Comparison of ENCODE assay signal across 8 cellular contexts in the genomic region with DNA sequence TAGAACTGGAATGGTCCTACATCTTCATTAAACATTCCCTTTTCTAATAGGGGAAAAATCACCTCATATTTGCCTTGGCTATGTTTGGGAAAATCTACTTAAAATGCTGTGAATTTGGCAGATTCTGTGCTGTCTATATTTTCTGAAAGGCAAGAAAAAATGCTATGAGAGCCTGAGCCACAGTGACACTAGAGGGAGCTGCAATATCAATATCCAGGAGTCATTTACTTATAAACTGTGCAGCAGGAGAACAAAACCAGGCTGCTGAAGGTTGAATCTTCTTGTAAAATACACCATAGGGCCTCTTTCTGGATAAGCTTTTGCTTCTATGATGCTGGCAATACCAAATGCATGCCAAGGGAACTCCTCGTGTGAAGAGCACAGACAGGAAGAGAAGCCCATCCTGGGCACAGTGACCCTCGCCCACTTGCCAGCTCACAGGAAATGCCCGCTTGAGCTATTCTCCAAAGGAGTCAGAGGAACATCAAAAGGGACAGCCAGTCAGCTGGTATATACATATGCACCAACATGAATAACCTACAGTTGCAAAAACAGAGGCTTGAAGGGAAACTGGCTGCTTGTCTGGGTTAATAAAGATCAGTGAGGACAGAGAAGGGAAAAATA. TPM values are rescaled to one million over a fixed set of nuclear protein-coding genes. Genes with fewer than 3 reads are reported as not detected.
A peak's percentile ranks its signal among the peaks of the same experiment; 100 is the strongest.
DNase-seq lines count a peak whose midpoint lies in the region; ATAC-seq and TF ChIP-seq lines count a peak whose summit lies in the region.

No MANE protein-coding gene starts in this region.

- H3K9ac ChIP-seq in Loucy (ENCODE audit: low read depth, low read length, poor library complexity, severe bottlenecking), result peak overlapping the region; percentile 22

- peak; percentile 96 for TF ChIP-seq CTCF in Loucy (conservative IDR thresholded peaks at IDR 0.05; ENCODE audit: low read length)
- peak; percentile 88 for TF ChIP-seq CTCF in choroid plexus epithelial cell (conservative IDR thresholded peaks at IDR 0.05; ENCODE audit: low read depth, low read length)
- peak; percentile 43 to 52 for TF ChIP-seq CTCF in left lung (IDR thresholded peaks at IDR 0.05)
- peak; percentile 62 to 89 (median 65) for TF ChIP-seq CTCF in tibial nerve (IDR thresholded peaks at IDR 0.05)

- no peak overlapping the region for H2AFZ ChIP-seq in Loucy (ENCODE audit: low read length)

- WGBS in tibial nerve, 2 donors, result 37 to 40% methylated on average over 3 of the region's 3 CpGs

- peaks cover 10% of the 10 kb centered on the region; the same call in 1 of the 2 replicates for H3K36me3 ChIP-seq in Loucy (ENCODE audit: insufficient read depth, low read length)
- peaks cover 0 to 12% of the 10 kb centered on the region in 2 donors for H3K36me3 ChIP-seq in left lung
- peaks cover 0 to 12% (median 3%) of the 10 kb centered on the region in 3 donors for H3K36me3 ChIP-seq in tibial nerve

- no peaks in the 10 kb centered on the region for H3K9me3 ChIP-seq in Loucy (ENCODE audit: insufficient read depth, low read depth, low read length)
- H3K9me3 ChIP-seq in left lung, result no peaks in the 10 kb centered on the region
- no peaks in the 10 kb centered on the region for H3K9me3 ChIP-seq in tibial nerve

- no peak for TF ChIP-seq POLR2A in tibial nerve (IDR thresholded peaks at IDR 0.05)

- H4K20me1 ChIP-seq in Loucy (ENCODE audit: insufficient read depth, low read length, poor library complexity, severe bottlenecking), result no peaks in the 10 kb centered on the region

- H3F3A ChIP-seq in Loucy (ENCODE audit: low read depth), result no peaks in the 10 kb centered on the region

- H3K4me3 ChIP-seq in Loucy (ENCODE audit: low read length, poor library complexity, severe bottlenecking) (peak overlapping the region; percentile 30), choroid plexus epithelial cell (ENCODE audit: low read depth, low read length) (no peak overlapping the region), left lung (no peak overlapping the region), tibial nerve (no peak overlapping the region)

- H3K4me1 ChIP-seq in Loucy (ENCODE audit: insufficient read depth, low read length, poor library complexity, severe bottlenecking) (peaks cover 7% of the 10 kb centered on the region), left lung (peaks cover 5 to 8% of the 10 kb centered on the region in 2 donors), tibial nerve (peaks cover 0 to 28% (median 12%) of the 10 kb centered on the region in 4 donors)

- DNase-seq in SIG-M5 treated with dmso at 0.1 percent for 504 hours (lab: John Stamatoyannopoulos, UW; ENCODE audit: unreplicated experiment) (peak; percentile 69), SIG-M5 (lab: John Stamatoyannopoulos, UW) (no peak), SK-N-DZ (ENCODE audit: low spot score) (peak; percentile 67), choroid plexus epithelial cell (ENCODE audit: low read depth) (peak; percentile 91), left lung (no peak), tibial nerve (ENCODE audit: low spot score in 2 of 2) (peak in 1 of 2 donors; percentile 80), 8988T (no peak)

- peak; percentile 89 for ATAC-seq in left lung

- no peaks in the 10 kb centered on the region for H3K79me2 ChIP-seq in Loucy (ENCODE audit: insufficient read depth, low read length)

- no peak for TF ChIP-seq EP300 in tibial nerve (IDR thresholded peaks at IDR 0.05)

- intact Hi-C loops in left lung (cut with DNase I), result loop anchor here in 1 of 2 donors (10.0 kb wide), 1 partner anchor 426 kb away; no protein-coding TSS in a partner anchor

- H3K4me2 ChIP-seq in Loucy (ENCODE audit: low read depth, low read length, poor library complexity, severe bottlenecking), result peak overlapping the region; percentile 53

- no peaks in the 10 kb centered on the region for H3K9me2 ChIP-seq in Loucy (replicated peaks; ENCODE audit: low read depth, low read length)

- no peak overlapping the region for H3K27ac ChIP-seq in left lung
- no peak overlapping the region for H3K27ac ChIP-seq in tibial nerve

- H3K27me3 ChIP-seq in Loucy (ENCODE audit: insufficient read depth, low read length, poor library complexity, severe bottlenecking) (no peaks in the 10 kb centered on the region), left lung (no peaks in the 10 kb centered on the region), tibial nerve (no peaks in the 10 kb centered on the region)

RNA-seq across cellular contexts. Expression of gene TSPAN3, which starts 48.0 kb away (rescaled TPM):
- polyA plus RNA-seq in SK-N-DZ (2014; cell fraction: cytosol; rRNA removed), result 484 and 540 TPM in 2 replicates
- 162 and 186 TPM in 2 replicates for polyA plus RNA-seq in SK-N-DZ (2014; cell fraction: nucleus; rRNA removed)
- total RNA-seq in left lung (100 to 1,000 TPM; 385 to 645 TPM), tibial nerve (100 to 1,000 TPM; 155 to 229 (median 203) TPM)

Comparison
In these comparisons a context has a peak if more than half of its experiments do, and no peak if none do; other contexts are left out.
1. DNase-seq: peak in SIG-M5 treated with dmso at 0.1 percent for 504 hours (single experiment), SK-N-DZ (single experiment) and choroid plexus epithelial cell (single experiment); none in SIG-M5 (single experiment), left lung (0 of 2) and 8988T (single experiment).
2. Peak in every context shown above with its lines, with median percentiles within 50 percentile points of each other: CTCF ChIP-seq.